Comparison of ENCODE assay signal across 8 cellular contexts in the genomic region with DNA sequence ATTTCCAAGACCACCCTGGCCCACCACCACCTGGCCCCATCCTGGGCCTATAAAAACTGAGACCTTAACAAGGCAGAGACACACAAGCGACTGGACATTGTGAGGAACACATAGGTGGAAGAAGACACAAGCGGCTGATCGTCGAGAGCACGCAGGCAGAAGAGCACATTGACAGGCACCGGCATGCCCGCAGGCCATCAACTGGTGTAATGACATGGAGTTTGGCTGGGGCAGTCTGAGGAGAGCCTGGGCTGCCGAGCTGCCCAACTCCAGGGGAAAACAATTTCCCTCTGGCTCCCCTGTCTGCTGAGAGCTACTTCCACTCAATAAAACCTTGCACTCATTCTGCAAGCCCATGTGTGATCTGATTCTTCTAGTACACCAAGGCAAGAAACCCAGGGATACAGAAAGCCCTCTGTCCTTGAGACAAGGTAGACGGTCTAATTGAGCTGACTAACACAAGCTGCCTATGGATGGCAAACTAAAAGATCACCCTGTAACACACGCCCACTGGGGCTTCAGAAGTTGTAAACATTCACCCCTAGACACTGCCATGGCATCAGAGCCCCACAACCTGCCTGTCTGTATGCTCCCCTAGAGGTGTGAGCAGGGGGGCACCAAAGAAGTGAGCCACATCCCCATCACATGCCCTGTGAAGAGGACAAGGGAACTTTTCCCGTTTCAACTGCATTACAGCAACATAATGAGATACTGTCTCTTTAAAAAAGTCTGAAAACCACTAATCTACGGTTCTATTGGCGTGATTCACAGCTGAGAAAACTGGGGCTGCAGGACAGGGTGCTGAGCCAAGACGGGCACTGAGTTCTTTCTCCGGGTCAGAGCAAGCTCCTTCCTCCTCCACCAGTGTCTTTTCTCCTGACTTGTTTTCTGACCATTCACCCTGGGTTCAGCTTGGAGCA. TPM values are rescaled to one million over a fixed set of nuclear protein-coding genes. Genes with fewer than 3 reads are reported as not detected.
A peak's percentile ranks its signal among the peaks of the same experiment; 100 is the strongest.
DNase-seq lines count a peak whose midpoint lies in the region; ATAC-seq, FAIRE-seq and TF ChIP-seq lines count a peak whose summit lies in the region.

No MANE protein-coding gene starts in this region.

- POLR2A ChIA-PET in endothelial cell of umbilical vein (lab: Charles Lee): no interaction called here

- no peaks in the 10 kb centered on the region for H3K79me2 ChIP-seq in endothelial cell of umbilical vein (ENCODE audit: control insufficient read depth, insufficient read depth, low read length)

- peak overlapping the region; percentile 93 for H2AFZ ChIP-seq in endothelial cell of umbilical vein (ENCODE audit: low read depth, low read length)

- no peak overlapping the region for H3K4me3 Mint-ChIP-seq in stimulated activated effector memory CD8-positive, alpha-beta T cell treated with anti-CD3 and anti-CD28 coated beads, Interleukin-12 subunit alpha, Interleukin-12 subunit beta, amount 100 ng/mL, for 72 hours

- no peaks in the 10 kb centered on the region for H3K9me1 ChIP-seq in endothelial cell of umbilical vein (replicated peaks; ENCODE audit: control insufficient read depth, extremely low read depth, insufficient read depth, low read length)

- intact Hi-C loops in endothelial cell of umbilical vein (cut with micrococcal nuclease): no loop called here

- ATAC-seq in GM21381 (IDR thresholded peaks at IDR 0.05; ENCODE audit: unreplicated experiment): peak; percentile 46
- peak; percentile 14 for ATAC-seq in stimulated activated effector memory CD8-positive, alpha-beta T cell treated with anti-CD3 and anti-CD28 coated beads, Interleukin-12 subunit alpha, Interleukin-12 subunit beta, amount 100 ng/mL, for 72 hours

- H3K4me1 ChIP-seq in endothelial cell of umbilical vein (ENCODE audit: control insufficient read depth, extremely low read depth, insufficient read depth, low read length): peaks cover 17% of the 10 kb centered on the region

- peak overlapping the region; percentile 18 for H3K9ac ChIP-seq in endothelial cell of umbilical vein (replicated peaks; ENCODE audit: extremely low read depth, insufficient read depth, low read length)

- no peak overlapping the region for H3K4me3 ChIP-seq in endothelial cell of umbilical vein (replicated peaks in 1 of 3; ENCODE audit: insufficient read depth in 1 of 3, low read depth in 1 of 3, low read length in 3 of 3)

- FAIRE-seq in endothelial cell of umbilical vein (lab: Jason Lieb, UNC): no peak

- H3K9me3 ChIP-seq in endothelial cell of umbilical vein (replicated peaks; ENCODE audit: control insufficient read depth, insufficient read depth, low read length): no peaks in the 10 kb centered on the region

- H3K4me1 Mint-ChIP-seq in stimulated activated effector memory CD8-positive, alpha-beta T cell treated with anti-CD3 and anti-CD28 coated beads, Interleukin-12 subunit alpha, Interleukin-12 subunit beta, amount 100 ng/mL, for 72 hours: no peaks in the 10 kb centered on the region

- peak overlapping the region; percentile 69 for H3K4me2 ChIP-seq in endothelial cell of umbilical vein (ENCODE audit: insufficient read depth, low read length)

- no peaks in the 10 kb centered on the region for H3K36me3 ChIP-seq in endothelial cell of umbilical vein (ENCODE audit: control insufficient read depth in 2 of 2, extremely low read depth in 1 of 2, insufficient read depth in 2 of 2, low read length in 2 of 2)

- H4K20me1 ChIP-seq in endothelial cell of umbilical vein (replicated peaks; ENCODE audit: control insufficient read depth, extremely low read depth, insufficient read depth, low read length): no peaks in the 10 kb centered on the region

- peaks cover 18% of the 10 kb centered on the region for H3K9me3 Mint-ChIP-seq in stimulated activated effector memory CD8-positive, alpha-beta T cell treated with anti-CD3 and anti-CD28 coated beads, Interleukin-12 subunit alpha, Interleukin-12 subunit beta, amount 100 ng/mL, for 72 hours

- H3K27ac Mint-ChIP-seq in stimulated activated effector memory CD8-positive, alpha-beta T cell treated with anti-CD3 and anti-CD28 coated beads, Interleukin-12 subunit alpha, Interleukin-12 subunit beta, amount 100 ng/mL, for 72 hours: no peak overlapping the region

- CTCF ChIA-PET in endothelial cell of umbilical vein (lab: Charles Lee): interaction anchor here (0.8 to 1.5 kb wide), 5 partner anchors 8 to 334 kb away, joined by 3 to 5 read pairs (median 4); no protein-coding TSS in a partner anchor

- H3K27ac ChIP-seq in endothelial cell of umbilical vein (ENCODE audit: insufficient read depth, low read depth, low read length): peak overlapping the region; percentile 57

- H3K27me3 ChIP-seq in endothelial cell of umbilical vein (ENCODE audit: control insufficient read depth in 2 of 2, insufficient read depth in 2 of 2, low read length in 2 of 2): no peaks in the 10 kb centered on the region

- DNase-seq in LHCN-M2 (ENCODE audit: low read depth): peak; percentile 91
- DNase-seq in endothelial cell of umbilical vein (ENCODE audit: low read depth, low spot score): peak; percentile 55
- DNase-seq in stimulated activated effector memory CD8-positive, alpha-beta T cell treated with anti-CD3 and anti-CD28 coated beads, Interleukin-12 subunit alpha, Interleukin-12 subunit beta, amount 100 ng/mL, for 72 hours (ENCODE audit: low spot score in 2 of 2): no peak
- no peak for DNase-seq in NCI-H510A (lab: John Stamatoyannopoulos, UW)
- DNase-seq in DMS79 treated with DMSO at 0.1 percent for 48 hours (lab: John Stamatoyannopoulos, UW): no peak
- DNase-seq in COLO668 (lab: John Stamatoyannopoulos, UW; ENCODE audit: unreplicated experiment): no peak
- no peak for DNase-seq in putamen (ENCODE audit: low spot score)

- no peak for TF ChIP-seq POLR2A in endothelial cell of umbilical vein (IDR thresholded peaks at IDR 0.05; ENCODE audit: low read depth, low read length)

- no peak for TF ChIP-seq CTCF in endothelial cell of umbilical vein (IDR thresholded peaks at IDR 0.05; ENCODE audit: extremely low read depth in 1 of 2, insufficient read depth in 1 of 2, low read depth in 1 of 2, low read length in 2 of 2)

- dilution Hi-C loops in endothelial cell of umbilical vein (cut with MboI; ENCODE audit: extremely low pct_ligation_motif_present, low sequenced_read_pairs): no loop called here

- H3K36me3 Mint-ChIP-seq in stimulated activated effector memory CD8-positive, alpha-beta T cell treated with anti-CD3 and anti-CD28 coated beads, Interleukin-12 subunit alpha, Interleukin-12 subunit beta, amount 100 ng/mL, for 72 hours: no peaks in the 10 kb centered on the region

- no TSS peak for BruUV-seq in endothelial cell of umbilical vein (replicated peaks; lab: Mats Ljungman, UMichigan)

TF ChIP-seq in endothelial cell of umbilical vein, 7 proteins besides CTCF, POLR2A, EP300 and RAD21:
- TF ChIP-seq GATA2 (IDR thresholded peaks at IDR 0.05; ENCODE audit: insufficient read depth, insufficient read length, low read depth, low read length): no peak
- no peak for TF ChIP-seq EZH2 (IDR thresholded peaks at IDR 0.05; ENCODE audit: borderline replicate concordance, low read depth, low read length, severe bottlenecking)
- TF ChIP-seq FOS (IDR thresholded peaks at IDR 0.05; ENCODE audit: borderline replicate concordance, insufficient read depth, low read length): no peak
TF ChIP-seq in endothelial cell of umbilical vein: peak in this region for 0.

RNA-seq across cellular contexts. Expression of a gene that starts 18.5 kb away (rescaled TPM):
- 499 and 556 TPM in 2 replicates for total RNA-seq in LHCN-M2 (2014; rRNA removed)
- 142 TPM for polyA plus RNA-seq in LHCN-M2 (2012)
- total RNA-seq in endothelial cell of umbilical vein: 45.1 and 59.8 TPM in 2 replicates
- 10.4 and 11.3 TPM in 2 replicates for polyA plus RNA-seq in endothelial cell of umbilical vein
- polyA plus RNA-seq in endothelial cell of umbilical vein (2011; cell fraction: cytosol; rRNA removed): 11.4 and 11.8 TPM in 2 replicates
- 19.4 and 26.6 TPM in 2 replicates for polyA plus RNA-seq in endothelial cell of umbilical vein (2011; cell fraction: nucleus; rRNA removed)
- polyA plus RNA-seq in endothelial cell of umbilical vein (2012): 17.2 and 32.2 TPM in 2 replicates
- 40.9 and 45.5 TPM in 2 replicates for polyA minus RNA-seq in endothelial cell of umbilical vein
- 8.7 TPM for polyA minus RNA-seq in endothelial cell of umbilical vein (2011; cell fraction: cytosol; rRNA and poly(A)+ RNA removed)
- 26.9 and 29.9 TPM in 2 replicates for polyA minus RNA-seq in endothelial cell of umbilical vein (2011; cell fraction: nucleus; rRNA and poly(A)+ RNA removed)

Comparison
In these comparisons a context has a peak if more than half of its experiments do, and no peak if none do; other contexts are left out.
1. DNase-seq: peak in LHCN-M2 (single experiment) and endothelial cell of umbilical vein (single experiment); none in stimulated activated effector memory CD8-positive, alpha-beta T cell treated with anti-CD3 and anti-CD28 coated beads, Interleukin-12 subunit alpha, Interleukin-12 subunit beta, amount 100 ng/mL, for 72 hours (0 of 2), NCI-H510A (single experiment), DMS79 treated with DMSO at 0.1 percent for 48 hours (single experiment), COLO668 (single experiment) and putamen (single experiment).